15 cellular contexts compared by ENCODE assay signal in the genomic region with DNA sequence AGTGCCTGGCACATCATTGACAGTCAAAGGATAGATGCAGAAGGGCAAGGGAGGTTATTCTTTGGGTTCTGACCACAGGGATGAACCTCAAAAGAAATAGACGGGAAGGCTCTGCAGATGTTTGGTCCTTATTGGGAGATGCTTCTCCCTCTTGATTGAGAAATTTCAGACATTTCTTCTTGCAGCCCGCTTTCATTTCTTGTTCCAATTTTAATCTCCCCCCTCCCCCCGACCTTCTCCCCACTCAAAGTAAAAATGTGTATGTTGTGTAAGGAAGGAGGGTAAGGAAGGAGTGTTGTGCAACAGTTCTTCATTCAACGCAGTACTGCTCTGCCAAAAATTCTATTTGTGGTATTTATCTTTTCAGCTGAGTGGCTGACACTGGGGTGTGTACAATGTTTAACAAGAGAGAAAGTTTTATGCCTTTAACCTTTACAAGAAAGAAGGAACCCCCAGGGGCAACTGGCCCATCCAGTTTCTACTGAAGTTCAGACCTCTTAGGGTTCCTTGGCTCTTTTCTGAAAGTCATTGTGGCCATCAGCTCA. TPM values are rescaled to one million over a fixed set of nuclear protein-coding genes. Genes with fewer than 3 reads are reported as not detected.
DNase-seq lines count a peak whose midpoint lies in the region; ATAC-seq and TF ChIP-seq lines count a peak whose summit lies in the region.
"Had no signal": no experiment of that assay in that cellular context is flagged by ENCODE, and none has a peak within 500 bp of the region (broad histone marks: within the 10 kb centered on the region; RNA-seq: fewer than 3 reads in every experiment).

No MANE protein-coding gene starts in this region.

- POLR2A ChIA-PET in MCF 10A (lab: Yijun Ruan, JAX): interaction anchor here (0.9 to 1.4 kb wide), 5 partner anchors 10 to 350 kb away, joined by 3 to 4 read pairs (median 4); no protein-coding TSS in a partner anchor

- H3K27ac Mint-ChIP-seq in MCF 10A (ENCODE audit: low read depth, unreplicated experiment): no peak overlapping the region
- H3K27ac Mint-ChIP-seq: activated T-helper 1 cell treated with anti-CD3 and anti-CD28 coated beads, Interleukin-12 subunit alpha, Interleukin-12 subunit beta, Interleukin-2, Interleukin-4 antibody, amounts not matched to agents 30 ng/mL and 10 ng/mL and 1 ng/mL, durations not matched to agents 14 hours and 24 hours and 36 hours had no signal

- H3K36me3 Mint-ChIP-seq in MCF 10A (ENCODE audit: insufficient read depth, unreplicated experiment): no peaks in the 10 kb centered on the region

- DNase-seq in MCF 10A (ENCODE audit: unreplicated experiment) (peak; percentile 73), breast epithelium (ENCODE audit: low spot score in 2 of 2) (no peak), amniotic epithelial cell (ENCODE audit: low read depth) (peak; percentile 87), hepatic stellate cell (ENCODE audit: low spot score) (peak; percentile 17), upper lobe of right lung (no peak), ureter (ENCODE audit: low spot score) (no peak)
- no peak for DNase-seq in stimulated activated CD4-positive, alpha-beta T cell treated with anti-CD3 and anti-CD28 coated beads, Interleukin-4, amount 100 ng/mL, for 4 hours
- DNase-seq: cerebellar nuclear complex, glutamatergic neuron, NCI-H2171 treated with DMSO at 0.1 percent for 48 hours, retina had no signal

- H3K4me1 Mint-ChIP-seq in MCF 10A (ENCODE audit: insufficient read depth, unreplicated experiment): peaks cover 34% of the 10 kb centered on the region

- no peaks in the 10 kb centered on the region for H3K9me3 Mint-ChIP-seq in MCF 10A (ENCODE audit: unreplicated experiment)

- H3K4me3 ChIP-seq in breast epithelium: no peak overlapping the region
- H3K4me3 ChIP-seq in upper lobe of right lung: no peak overlapping the region

- peaks cover 12% of the 10 kb centered on the region for H3K27me3 Mint-ChIP-seq in MCF 10A (ENCODE audit: insufficient read depth, unreplicated experiment)

- H3K36me3 ChIP-seq in breast epithelium (no peaks in the 10 kb centered on the region), upper lobe of right lung (no peaks in the 10 kb centered on the region)

- H3K27me3 ChIP-seq in breast epithelium: no peaks in the 10 kb centered on the region
- H3K27me3 ChIP-seq in upper lobe of right lung: no peaks in the 10 kb centered on the region

- H3K9me3 ChIP-seq in breast epithelium: no peaks in the 10 kb centered on the region
- H3K9me3 ChIP-seq in upper lobe of right lung: no peaks in the 10 kb centered on the region

- intact Hi-C loops in MCF 10A (cut with micrococcal nuclease): no loop called here
- intact Hi-C loops in breast epithelium (cut with DNase I; ENCODE audit: low total_unique reads): no loop called here
- intact Hi-C loops in upper lobe of right lung (cut with DNase I): no loop called here

- TF ChIP-seq POLR2A in breast epithelium (IDR thresholded peaks at IDR 0.05): no peak

- H3K4me1 ChIP-seq in breast epithelium (no peaks in the 10 kb centered on the region), upper lobe of right lung (peaks cover 8% of the 10 kb centered on the region)

- no peak overlapping the region for H3K4me3 Mint-ChIP-seq in MCF 10A (ENCODE audit: unreplicated experiment)
- H3K4me3 Mint-ChIP-seq: activated T-helper 1 cell treated with anti-CD3 and anti-CD28 coated beads, Interleukin-12 subunit alpha, Interleukin-12 subunit beta, Interleukin-2, Interleukin-4 antibody, amounts not matched to agents 30 ng/mL and 10 ng/mL and 1 ng/mL, durations not matched to agents 14 hours and 24 hours and 36 hours had no signal

- no peak overlapping the region for H3K27ac ChIP-seq in breast epithelium
- H3K27ac ChIP-seq in upper lobe of right lung: no peak overlapping the region
- H3K27ac ChIP-seq: VCaP had no signal

- no TSS peak for BruUV-seq in MCF 10A (replicated peaks; lab: Mats Ljungman, UMichigan)

- no peak for TF ChIP-seq CTCF in MCF 10A (IDR thresholded peaks at IDR 0.05; ENCODE audit: unreplicated experiment)
- no peak for TF ChIP-seq CTCF in breast epithelium (IDR thresholded peaks at IDR 0.05)
- TF ChIP-seq CTCF in upper lobe of right lung (IDR thresholded peaks at IDR 0.05): no peak

- CTCF ChIA-PET in MCF 10A (lab: Yijun Ruan, JAX): no interaction called here

- ATAC-seq in upper lobe of right lung (peak; percentile 88), GM19324 (IDR thresholded peaks at IDR 0.05; ENCODE audit: low FRiP score, unreplicated experiment) (no peak)

RNA-seq across cellular contexts. Expression of gene TNFSF15, which starts 46.3 kb away (rescaled TPM):
- total RNA-seq in MCF 10A (2022): 0.39 and 1.9 TPM in 2 replicates
- 1 to 10 TPM in 1 of 3 donors, under 1 TPM in 2; 0.16 to 2.0 (median 0.66) TPM for total RNA-seq in breast epithelium
- total RNA-seq in upper lobe of right lung: 8.5 TPM
- 16.2 TPM for total RNA-seq in ureter
- total RNA-seq: A673 had no signal

Comparison
In these comparisons a context has a peak if more than half of its experiments do, and no peak if none do; other contexts are left out.
1. DNase-seq: peak in MCF 10A (single experiment), amniotic epithelial cell (single experiment) and hepatic stellate cell (single experiment); none in breast epithelium (0 of 2), upper lobe of right lung (single experiment), stimulated activated CD4-positive, alpha-beta T cell treated with anti-CD3 and anti-CD28 coated beads, Interleukin-4, amount 100 ng/mL, for 4 hours (0 of 2) and ureter (single experiment).